In genomic region chr3:33229947-33230346, GRCh38 we compare ENCODE assay signal across 1 cellular context.
A peak's percentile ranks its signal among the peaks of the same experiment; 100 is the strongest.
TF ChIP-seq lines count a peak whose summit lies in the region.

No MANE protein-coding gene starts in this region.

TF ChIP-seq in K562, 482 proteins besides CTCF, POLR2A, EP300 and RAD21:
- TF ChIP-seq EZH2 (IDR thresholded peaks at IDR 0.05; ENCODE audit: borderline replicate concordance, low read depth, low read length), result no peak
- TF ChIP-seq RAD51 (IDR thresholded peaks at IDR 0.05; ENCODE audit: borderline replicate concordance, low read depth), result peak; percentile 86
- peak; percentile 79 for TF ChIP-seq ZNF512 (tag; IDR thresholded peaks at IDR 0.05)
- TF ChIP-seq HMG20B (CRISPR knock-in tag; IDR thresholded peaks at IDR 0.05), result no peak
- no peak for TF ChIP-seq ZNF3 (CRISPR knock-in tag; IDR thresholded peaks at IDR 0.05)
- peak; percentile 55 for TF ChIP-seq CBFA2T2 (conservative IDR thresholded peaks at IDR 0.05)
- peak; percentile 76 for TF ChIP-seq TOE1 (IDR thresholded peaks at IDR 0.05; ENCODE audit: borderline replicate concordance)
- no peak for TF ChIP-seq TOE1 (CRISPR knock-in tag; IDR thresholded peaks at IDR 0.05; ENCODE audit: borderline replicate concordance, low read depth)
- TF ChIP-seq MAFK (IDR thresholded peaks at IDR 0.05; ENCODE audit: low read length), result no peak
- TF ChIP-seq ARID3A (IDR thresholded peaks at IDR 0.05; ENCODE audit: borderline replicate concordance, low read depth, low read length), result no peak
- TF ChIP-seq USF2 (CRISPR knock-in tag; IDR thresholded peaks at IDR 0.05), result peak; percentile 64
- TF ChIP-seq TFE3 (CRISPR knock-in tag; IDR thresholded peaks at IDR 0.05), result peak; percentile 96
